ENCODE assay signal across 9 cellular contexts in genomic region chr15:67093146-67093874, GRCh38. TPM values are rescaled to one million over a fixed set of nuclear protein-coding genes. Genes with fewer than 3 reads are reported as not detected.
DNase-seq lines count a peak whose midpoint lies in the region; ATAC-seq, FAIRE-seq and TF ChIP-seq lines count a peak whose summit lies in the region.
"Had no signal": no experiment of that assay in that cellular context is flagged by ENCODE, and none has a peak within 500 bp of the region (broad histone marks: within the 10 kb centered on the region; RNA-seq: fewer than 3 reads in every experiment).

No MANE protein-coding gene starts in this region.

- no peaks in the 10 kb centered on the region for H4K20me1 ChIP-seq in endothelial cell of umbilical vein (replicated peaks; ENCODE audit: control insufficient read depth, extremely low read depth, insufficient read depth, low read length)

- peak; percentile 93 to 95 for DNase-seq in NOMO-1 (lab: John Stamatoyannopoulos, UW; ENCODE audit: unreplicated experiment in 2 of 2)
- DNase-seq in endothelial cell of umbilical vein (ENCODE audit: low read depth, low spot score), result no peak
- no peak for DNase-seq in suprapubic skin (ENCODE audit: low spot score in 2 of 2)
- DNase-seq in OCI-M1 (lab: John Stamatoyannopoulos, UW), result no peak
- DNase-seq in uterus, result no peak
- DNase-seq in effector CD4-positive, alpha-beta T cell, result no peak
- DNase-seq: occipital lobe had no signal

- TF ChIP-seq POLR2A in endothelial cell of umbilical vein (IDR thresholded peaks at IDR 0.05; ENCODE audit: low read depth, low read length) (no peak), suprapubic skin (IDR thresholded peaks at IDR 0.05) (no peak), uterus (IDR thresholded peaks at IDR 0.05) (no peak)

- H3K9me1 ChIP-seq in endothelial cell of umbilical vein (replicated peaks; ENCODE audit: control insufficient read depth, extremely low read depth, insufficient read depth, low read length), result no peaks in the 10 kb centered on the region

- H3K27ac ChIP-seq in ACC112 (ENCODE audit: low read depth, low read length) (peak overlapping the region; percentile 85; the same call in 1 of the 2 replicates), endothelial cell of umbilical vein (ENCODE audit: insufficient read depth, low read depth, low read length) (peak overlapping the region; percentile 99), suprapubic skin (no peak overlapping the region), uterus (no peak overlapping the region)

- dilution Hi-C loops in endothelial cell of umbilical vein (cut with MboI; ENCODE audit: extremely low pct_ligation_motif_present, low sequenced_read_pairs), result no loop called here

- intact Hi-C loops in endothelial cell of umbilical vein (cut with micrococcal nuclease) (no loop called here), uterus (cut with DNase I; ENCODE audit: low total_unique reads) (no loop called here)

- TF ChIP-seq EP300 in suprapubic skin (IDR thresholded peaks at IDR 0.05), result no peak

- FAIRE-seq in endothelial cell of umbilical vein (lab: Jason Lieb, UNC), result no peak

- peaks cover 91% of the 10 kb centered on the region for H3K79me2 ChIP-seq in ACC112 (ENCODE audit: control insufficient read depth, insufficient read depth, low read length, unreplicated experiment)
- peaks cover 95% of the 10 kb centered on the region for H3K79me2 ChIP-seq in endothelial cell of umbilical vein (ENCODE audit: control insufficient read depth, insufficient read depth, low read length)

- H2AFZ ChIP-seq in ACC112 (ENCODE audit: low read length, unreplicated experiment), result no peak overlapping the region
- H2AFZ ChIP-seq in endothelial cell of umbilical vein (ENCODE audit: low read depth, low read length), result no peak overlapping the region

- ATAC-seq in GM19467 (IDR thresholded peaks at IDR 0.05; ENCODE audit: unreplicated experiment), result peak; percentile 50

- TF ChIP-seq CTCF in endothelial cell of umbilical vein (IDR thresholded peaks at IDR 0.05; ENCODE audit: extremely low read depth in 1 of 2, insufficient read depth in 1 of 2, low read depth in 1 of 2, low read length in 2 of 2) (no peak), suprapubic skin (IDR thresholded peaks at IDR 0.05) (no peak), uterus (IDR thresholded peaks at IDR 0.05) (no peak)

- no peak overlapping the region for H3K9ac ChIP-seq in endothelial cell of umbilical vein (replicated peaks; ENCODE audit: extremely low read depth, insufficient read depth, low read length)

- H3K4me2 ChIP-seq in endothelial cell of umbilical vein (ENCODE audit: insufficient read depth, low read length), result no peak overlapping the region

- CTCF ChIA-PET in endothelial cell of umbilical vein (lab: Charles Lee), result no interaction called here

- 72% methylated on average over 14 of the region's 14 CpGs for WGBS in suprapubic skin

- no peak overlapping the region for H3K4me3 ChIP-seq in ACC112 (ENCODE audit: low read depth, low read length)
- no peak overlapping the region for H3K4me3 ChIP-seq in endothelial cell of umbilical vein (replicated peaks in 1 of 3; ENCODE audit: insufficient read depth in 1 of 3, low read depth in 1 of 3, low read length in 3 of 3)
- no peak overlapping the region for H3K4me3 ChIP-seq in suprapubic skin
- H3K4me3 ChIP-seq in uterus, result no peak overlapping the region

- POLR2A ChIA-PET in endothelial cell of umbilical vein (lab: Charles Lee), result interaction anchor here (1.1 kb wide), 1 partner anchor 28 kb away, joined by 3 read pairs; the partner anchor contains the start of gene SMAD3

- H3K36me3 ChIP-seq in ACC112 (ENCODE audit: insufficient read depth, low read length) (peaks cover 27% of the 10 kb centered on the region; the same call in 1 of the 2 replicates), endothelial cell of umbilical vein (ENCODE audit: control insufficient read depth in 2 of 2, extremely low read depth in 1 of 2, insufficient read depth in 2 of 2, low read length in 2 of 2) (peaks cover 0 to 13% of the 10 kb centered on the region in 2 experiments), suprapubic skin (no peaks in the 10 kb centered on the region), uterus (no peaks in the 10 kb centered on the region)

- H3K27me3 ChIP-seq in ACC112 (ENCODE audit: insufficient read depth, low read length), result no peaks in the 10 kb centered on the region
- no peaks in the 10 kb centered on the region for H3K27me3 ChIP-seq in endothelial cell of umbilical vein (ENCODE audit: control insufficient read depth in 2 of 2, insufficient read depth in 2 of 2, low read length in 2 of 2)
- H3K27me3 ChIP-seq in suprapubic skin, result no peaks in the 10 kb centered on the region
- no peaks in the 10 kb centered on the region for H3K27me3 ChIP-seq in uterus

- H3K9me3 ChIP-seq in endothelial cell of umbilical vein (replicated peaks; ENCODE audit: control insufficient read depth, insufficient read depth, low read length) (no peaks in the 10 kb centered on the region), suprapubic skin (no peaks in the 10 kb centered on the region), uterus (no peaks in the 10 kb centered on the region)

- H3K4me1 ChIP-seq in ACC112 (ENCODE audit: control insufficient read depth, insufficient read depth, low read length, unreplicated experiment) (peaks cover 69% of the 10 kb centered on the region), endothelial cell of umbilical vein (ENCODE audit: control insufficient read depth, extremely low read depth, insufficient read depth, low read length) (peaks cover 52% of the 10 kb centered on the region), suprapubic skin (peaks cover 68% of the 10 kb centered on the region), uterus (peaks cover 16 to 22% of the 10 kb centered on the region in 2 donors)

- no TSS peak for BruUV-seq in endothelial cell of umbilical vein (replicated peaks; lab: Mats Ljungman, UMichigan)

TF ChIP-seq in endothelial cell of umbilical vein, 7 proteins besides CTCF, POLR2A, EP300 and RAD21:
- TF ChIP-seq JUN (IDR thresholded peaks at IDR 0.05; ENCODE audit: borderline replicate concordance, insufficient read depth, insufficient read length, low read depth) (no peak), MAX (IDR thresholded peaks at IDR 0.05; ENCODE audit: insufficient read depth, insufficient read length) (no peak), FOS (IDR thresholded peaks at IDR 0.05; ENCODE audit: borderline replicate concordance, insufficient read depth, low read length) (no peak)

RNA-seq across cellular contexts. Expression of gene SMAD3, which starts 27.9 kb away (rescaled TPM):
- 71.7 and 88.2 TPM in 2 replicates for total RNA-seq in endothelial cell of umbilical vein
- polyA plus RNA-seq in endothelial cell of umbilical vein, result 53.4 and 56.4 TPM in 2 replicates
- 47.7 and 47.9 TPM in 2 replicates for polyA plus RNA-seq in endothelial cell of umbilical vein (2011; cell fraction: cytosol; rRNA removed)
- polyA plus RNA-seq in endothelial cell of umbilical vein (2011; cell fraction: nucleus; rRNA removed), result 114 and 122 TPM in 2 replicates
- polyA plus RNA-seq in endothelial cell of umbilical vein (2012), result 87.3 and 91.3 TPM in 2 replicates
- 53.1 and 59.9 TPM in 2 replicates for polyA minus RNA-seq in endothelial cell of umbilical vein
- polyA minus RNA-seq in endothelial cell of umbilical vein (2011; cell fraction: cytosol; rRNA and poly(A)+ RNA removed), result 13.7 TPM
- 73.9 and 75.1 TPM in 2 replicates for polyA minus RNA-seq in endothelial cell of umbilical vein (2011; cell fraction: nucleus; rRNA and poly(A)+ RNA removed)
- total RNA-seq in suprapubic skin, result 10 to 100 TPM; 41.9 to 94.9 (median 56.1) TPM
- 10 to 100 TPM; 14.3 to 66.9 (median 32.3) TPM for total RNA-seq in uterus

Comparison
In these comparisons a context has a peak if more than half of its experiments do, and no peak if none do; other contexts are left out.
1. H3K27ac ChIP-seq: peak in ACC112 (single experiment) and endothelial cell of umbilical vein (single experiment); none in suprapubic skin (single experiment) and uterus (0 of 2).
2. DNase-seq: peak in NOMO-1 (2 of 2); none in endothelial cell of umbilical vein (single experiment), suprapubic skin (0 of 2), OCI-M1 (single experiment), uterus (0 of 2) and effector CD4-positive, alpha-beta T cell (single experiment).